In genomic region chr6:37209461-37210205, GRCh38 we compare ENCODE assay signal across 8 cellular contexts.
DNase-seq lines count a peak whose midpoint lies in the region; ATAC-seq lines count a peak whose summit lies in the region.

No MANE protein-coding gene starts in this region.

- no peaks in the 10 kb centered on the region for H3K36me3 Mint-ChIP-seq in dendritic cell treated with granulocyte-macrophage colony-stimulating factor and Interleukin-4, amounts not matched to agents 40 ng/mL and 50 ng/mL, for 4 days (ENCODE audit: low read depth)

- peaks cover 10% of the 10 kb centered on the region for H3K27me3 Mint-ChIP-seq in dendritic cell treated with granulocyte-macrophage colony-stimulating factor and Interleukin-4, amounts not matched to agents 40 ng/mL and 50 ng/mL, for 4 days

- no peak overlapping the region for H3K4me3 Mint-ChIP-seq in dendritic cell treated with granulocyte-macrophage colony-stimulating factor and Interleukin-4, amounts not matched to agents 40 ng/mL and 50 ng/mL, for 4 days

- H3K27ac Mint-ChIP-seq in dendritic cell treated with granulocyte-macrophage colony-stimulating factor and Interleukin-4, amounts not matched to agents 40 ng/mL and 50 ng/mL, for 4 days: peak overlapping the region; percentile 10

- DNase-seq in activated CD4-positive, CD25-positive, alpha-beta regulatory T cell treated with anti-CD3 and anti-CD28 coated beads, Interleukin-2, amount 50 U/mL, for 72 hours: no peak
- DNase-seq in activated CD8-positive, alpha-beta memory T cell treated with anti-CD3 and anti-CD28 coated beads, Interleukin-2, amount 50 U/mL, for 48 hours: peak; percentile 65
- peak; percentile 49 for DNase-seq in stimulated activated naive CD8-positive, alpha-beta T cell treated with anti-CD3 and anti-CD28 coated beads, Interleukin-15, Interleukin-2, amounts not matched to agents 100 U/mL and 50 U/mL, for 24 hours
- no peak for DNase-seq in hypothalamus (lab: John Stamatoyannopoulos, UW)

- no peaks in the 10 kb centered on the region for H3K9me3 Mint-ChIP-seq in dendritic cell treated with granulocyte-macrophage colony-stimulating factor and Interleukin-4, amounts not matched to agents 40 ng/mL and 50 ng/mL, for 4 days

- intact Hi-C loops in dendritic cell treated with granulocyte-macrophage colony-stimulating factor and Interleukin-4, amounts not matched to agents 40 ng/mL and 50 ng/mL, for 4 days (cut with micrococcal nuclease): loop anchor here (1.0 to 2.0 kb wide), 5 partner anchors 37 to 443 kb away; partner anchors contain the start of gene C6orf89

- ATAC-seq in activated CD4-positive, CD25-positive, alpha-beta regulatory T cell treated with anti-CD3 and anti-CD28 coated beads, Interleukin-2, amount 50 U/mL, for 24 hours: peak; percentile 22 to 27
- ATAC-seq in stimulated activated naive CD8-positive, alpha-beta T cell treated with anti-CD3 and anti-CD28 coated beads, Interleukin-15, Interleukin-2, amounts not matched to agents 100 U/mL and 50 U/mL, for 24 hours: peak; percentile 46
- ATAC-seq in GM18868 (IDR thresholded peaks at IDR 0.05; ENCODE audit: unreplicated experiment): no peak
- ATAC-seq in HG03135 (IDR thresholded peaks at IDR 0.05; ENCODE audit: unreplicated experiment): no peak

- peaks cover 60% of the 10 kb centered on the region for H3K4me1 Mint-ChIP-seq in dendritic cell treated with granulocyte-macrophage colony-stimulating factor and Interleukin-4, amounts not matched to agents 40 ng/mL and 50 ng/mL, for 4 days (ENCODE audit: low read depth)

Comparison
In these comparisons a context has a peak if more than half of its experiments do, and no peak if none do; other contexts are left out.
1. ATAC-seq: peak in activated CD4-positive, CD25-positive, alpha-beta regulatory T cell treated with anti-CD3 and anti-CD28 coated beads, Interleukin-2, amount 50 U/mL, for 24 hours (2 of 2) and stimulated activated naive CD8-positive, alpha-beta T cell treated with anti-CD3 and anti-CD28 coated beads, Interleukin-15, Interleukin-2, amounts not matched to agents 100 U/mL and 50 U/mL, for 24 hours (single experiment); none in GM18868 (single experiment) and HG03135 (single experiment).
2. DNase-seq: peak in activated CD8-positive, alpha-beta memory T cell treated with anti-CD3 and anti-CD28 coated beads, Interleukin-2, amount 50 U/mL, for 48 hours (single experiment) and stimulated activated naive CD8-positive, alpha-beta T cell treated with anti-CD3 and anti-CD28 coated beads, Interleukin-15, Interleukin-2, amounts not matched to agents 100 U/mL and 50 U/mL, for 24 hours (single experiment); none in activated CD4-positive, CD25-positive, alpha-beta regulatory T cell treated with anti-CD3 and anti-CD28 coated beads, Interleukin-2, amount 50 U/mL, for 72 hours (single experiment) and hypothalamus (0 of 51).